Comparison of ENCODE assay signal across 15 cellular contexts in genomic region chr1:43525995-43526394, GRCh38. TPM values are rescaled to one million over a fixed set of nuclear protein-coding genes. Genes with fewer than 3 reads are reported as not detected.
DNase-seq lines count a peak whose midpoint lies in the region; ATAC-seq and TF ChIP-seq lines count a peak whose summit lies in the region.
"Had no signal": no experiment of that assay in that cellular context is flagged by ENCODE, and none has a peak within 500 bp of the region (broad histone marks: within the 10 kb centered on the region; RNA-seq: fewer than 3 reads in every experiment).

No MANE protein-coding gene starts in this region.

- ATAC-seq in HG03135 (IDR thresholded peaks at IDR 0.05; ENCODE audit: unreplicated experiment) (no peak), GM21786 (IDR thresholded peaks at IDR 0.05; ENCODE audit: unreplicated experiment) (no peak)
- ATAC-seq: mucosa of descending colon; stimulated activated memory B cell treated with anti-CD40 and anti-IgM and Interleukin-4, amounts not matched to agents 10 μg/mL and 1 μg/mL and 100 μg/mL, for 72 hours had no signal

- no peaks in the 10 kb centered on the region for H3K36me3 ChIP-seq in ovary
- H3K36me3 ChIP-seq: BE2C had no signal

- H3K27ac ChIP-seq in ovary, result no peak overlapping the region

- TF ChIP-seq EP300 in ovary (IDR thresholded peaks at IDR 0.05), result no peak

- DNase-seq in AG08396 (ENCODE audit: low spot score) (peak; percentile 52), HS-5 (ENCODE audit: low read depth) (peak; percentile 57), amniotic epithelial cell (ENCODE audit: low read depth) (peak; percentile 79), hepatic stellate cell (ENCODE audit: low spot score) (peak; percentile 53), NCI-H345 treated with DMSO at 0.1 percent for 48 hours (lab: John Stamatoyannopoulos, UW; ENCODE audit: unreplicated experiment) (no peak), ovary (no peak)
- DNase-seq: activated CD4-positive, alpha-beta memory T cell treated with anti-CD3 and anti-CD28 coated beads, Interleukin-2, amount 10 ng/mL, durations not matched to agents 7 days and 5 days; activated effector memory CD4-positive, alpha-beta T cell treated with anti-CD3 and anti-CD28 coated beads, Interleukin-2, amount 50 U/mL, for 16 hours; BE2C; DMS79 treated with DMSO at 0.1 percent for 48 hours; stimulated activated CD4-positive, alpha-beta T cell treated with anti-CD3 and anti-CD28 coated beads, Interleukin-4, amount 100 ng/mL, for 1 hour had no signal

- no peak overlapping the region for H3K4me3 ChIP-seq in ovary
- H3K4me3 ChIP-seq: mucosa of descending colon had no signal

- peaks cover 2% of the 10 kb centered on the region for H3K4me1 ChIP-seq in ovary (ENCODE audit: insufficient read depth)
- H3K4me1 ChIP-seq: BE2C had no signal

- H3K9me3 ChIP-seq in ovary, result no peaks in the 10 kb centered on the region
- H3K9me3 ChIP-seq: BE2C, mucosa of descending colon had no signal

- WGBS in ovary, 3 donors, result 44 to 62% (median 56%) methylated on average over 10 of the region's 10 CpGs

- no peak for TF ChIP-seq CTCF in ovary (IDR thresholded peaks at IDR 0.05)

- intact Hi-C loops in ovary (cut with DNase I), result loop anchor here in 3 of 4 donors (5.0 to 10.0 kb wide), 7 partner anchors 219 to 521 kb away; partner anchors contain the start of gene ARTN (in 1 of the 3)

- H3K27me3 ChIP-seq in ovary, result no peaks in the 10 kb centered on the region
- H3K27me3 ChIP-seq: BE2C had no signal

- TF ChIP-seq POLR2A in ovary (IDR thresholded peaks at IDR 0.05), result no peak

RNA-seq across cellular contexts. Expression of gene PTPRF, which starts 4.7 kb away (rescaled TPM):
- 100 to 1,000 TPM in 3 of 7 donors, 10 to 100 TPM in 4; 26.3 to 165 (median 95.5) TPM for total RNA-seq in ovary
- 10 to 100 TPM; 24.4 to 35.4 TPM for polyA plus RNA-seq in ovary

Comparison
In these comparisons a context has a peak if more than half of its experiments do, and no peak if none do; other contexts are left out.
1. DNase-seq: peak in AG08396 (single experiment), HS-5 (single experiment), amniotic epithelial cell (single experiment) and hepatic stellate cell (single experiment); none in NCI-H345 treated with DMSO at 0.1 percent for 48 hours (single experiment) and ovary (0 of 5).